Comparison of ENCODE assay signal across 1 cellular context in the genomic region with DNA sequence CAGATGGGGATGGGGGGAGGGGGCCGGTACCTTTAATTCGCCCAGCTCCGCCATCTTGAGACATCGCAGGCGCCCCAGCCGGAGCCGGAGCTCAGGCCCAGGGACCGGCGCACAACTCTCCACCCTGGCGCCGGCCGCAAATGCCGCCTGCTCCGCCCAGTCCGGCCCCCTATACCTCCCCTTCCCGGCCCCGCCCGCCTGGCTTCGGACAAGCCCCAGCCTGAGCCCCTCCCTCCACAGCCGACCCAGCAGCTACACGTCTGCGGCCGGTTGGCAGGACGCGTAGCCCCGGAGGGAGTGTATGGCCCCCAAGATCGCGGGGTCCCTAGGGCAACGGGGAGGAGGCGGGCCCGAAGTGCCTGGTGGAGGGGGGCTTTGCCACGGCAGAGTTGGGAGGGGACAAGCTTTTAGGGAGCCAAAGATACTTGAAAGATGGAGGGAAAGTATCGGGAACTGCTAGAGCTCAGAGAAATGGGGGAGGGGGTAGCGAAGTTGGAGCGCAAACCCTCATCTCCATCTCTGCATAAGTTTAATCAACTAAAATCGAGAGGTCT.
A peak's percentile ranks its signal among the peaks of the same experiment; 100 is the strongest.
TF ChIP-seq lines count a peak whose summit lies in the region.

TSS of gene PIAS3 (minus strand) at position 145 of the 554 bp plus-strand sequence. CDS start at position 54, 91 bp downstream.

TF ChIP-seq in K562, 482 proteins besides CTCF, POLR2A, EP300 and RAD21 (continued from another document and continues in another):
- TF ChIP-seq DMBX1 (CRISPR knock-in tag; IDR thresholded peaks at IDR 0.05; ENCODE audit: borderline replicate concordance) (no peak), MNT (conservative IDR thresholded peaks at IDR 0.05) (peak in 1 of 2 experiments; percentile 39; a peak in 3 of 4 replicates), ZNF133 (CRISPR knock-in tag; IDR thresholded peaks at IDR 0.05) (no peak), PREB (CRISPR knock-in tag; IDR thresholded peaks at IDR 0.05) (no peak), ZNF280B (CRISPR knock-in tag; IDR thresholded peaks at IDR 0.05) (no peak), YY1 (IDR thresholded peaks at IDR 0.05; ENCODE audit: borderline replicate concordance in 1 of 3, control insufficient read depth in 1 of 3, extremely low read depth in 1 of 3, insufficient read depth in 3 of 3, insufficient read length in 1 of 3, insufficient replicate concordance in 2 of 3, low read depth in 1 of 3, low read length in 2 of 3) (peak; percentile 71 to 97 (median 94)), MBD2 (IDR thresholded peaks at IDR 0.05; ENCODE audit: borderline replicate concordance, low read depth) (no peak), ATF7 (IDR thresholded peaks at IDR 0.05) (peak; percentile 44), SRSF9 (IDR thresholded peaks at IDR 0.05; ENCODE audit: borderline replicate concordance, low read depth, low read length) (no peak), ELF1 (tag; IDR thresholded peaks at IDR 0.05) (no peak), NFRKB (IDR thresholded peaks at IDR 0.05; ENCODE audit: low read depth) (0 out of 2 replicates have a peak, but pooled peaks have one; percentile 23), ZNF589 (CRISPR knock-in tag; IDR thresholded peaks at IDR 0.05; ENCODE audit: low read depth) (0 out of 2 replicates have a peak, but pooled peaks have one; percentile 39), PHF20 (IDR thresholded peaks at IDR 0.05; ENCODE audit: partially characterized antibody) (no peak), ARID1B (IDR thresholded peaks at IDR 0.05) (peak; percentile 26; the same call in 1 of the 2 replicates), CCNT2 (IDR thresholded peaks at IDR 0.05; ENCODE audit: borderline replicate concordance, extremely low read depth, insufficient read length, low read depth, low read length) (peak; percentile 88), ZNF740 (CRISPR knock-in tag; IDR thresholded peaks at IDR 0.05) (no peak), ZNF740 (tag; IDR thresholded peaks at IDR 0.05) (0 out of 4 replicates have a peak, but pooled peaks of 1 of the 2 experiments have one; percentile 38), NCOR1 (IDR thresholded peaks at IDR 0.05) (no peak), ZNF584 (CRISPR knock-in tag; IDR thresholded peaks at IDR 0.05; ENCODE audit: low read depth) (no peak), GTF2F1 (IDR thresholded peaks at IDR 0.05; ENCODE audit: low read depth, low read length) (no peak), FOXK2 (conservative IDR thresholded peaks at IDR 0.05 in 1 of 2, IDR thresholded peaks at IDR 0.05 in 1 of 2; ENCODE audit: low read depth in 2 of 2) (no peak), TFAP4 (CRISPR knock-in tag; IDR thresholded peaks at IDR 0.05; ENCODE audit: borderline replicate concordance) (peak; percentile 81; the same call in 1 of the 2 replicates), HCFC1 (IDR thresholded peaks at IDR 0.05; ENCODE audit: low read depth, low read length) (0 out of 2 replicates have a peak, but pooled peaks have one; percentile 31), ZNF282 (CRISPR knock-in tag; IDR thresholded peaks at IDR 0.05) (no peak), RREB1 (CRISPR knock-in tag; IDR thresholded peaks at IDR 0.05) (no peak), BCL6 (CRISPR knock-in tag; IDR thresholded peaks at IDR 0.05) (no peak), SMAD4 (CRISPR knock-in tag; conservative IDR thresholded peaks at IDR 0.05) (peak; percentile 62; the same call in 1 of the 2 replicates), NONO (IDR thresholded peaks at IDR 0.05; ENCODE audit: low read depth in 2 of 2, low read length in 1 of 2) (no peak), KHSRP (IDR thresholded peaks at IDR 0.05) (no peak), RBM17 (IDR thresholded peaks at IDR 0.05; ENCODE audit: borderline replicate concordance, low read depth, low read length) (no peak), GABPB2 (CRISPR knock-in tag; conservative IDR thresholded peaks at IDR 0.05) (no peak), WHSC1 (IDR thresholded peaks at IDR 0.05; ENCODE audit: low read length) (no peak), DNMT1 (IDR thresholded peaks at IDR 0.05) (no peak), PHF8 (IDR thresholded peaks at IDR 0.05; ENCODE audit: borderline replicate concordance, low read length) (peak; percentile 41; the same call in 1 of the 2 replicates), POLR2G (IDR thresholded peaks at IDR 0.05; ENCODE audit: low read depth, low read length) (peak; percentile 71), TBL1XR1 (IDR thresholded peaks at IDR 0.05; ENCODE audit: low read length in 2 of 2) (0 out of 4 replicates have a peak, but pooled peaks of 1 of the 2 experiments have one; percentile 35), TOE1 (IDR thresholded peaks at IDR 0.05; ENCODE audit: borderline replicate concordance) (peak; percentile 71), TOE1 (CRISPR knock-in tag; IDR thresholded peaks at IDR 0.05; ENCODE audit: borderline replicate concordance, low read depth) (no peak), SP1 (CRISPR knock-in tag; IDR thresholded peaks at IDR 0.05) (peak; percentile 86), USF2 (CRISPR knock-in tag; IDR thresholded peaks at IDR 0.05) (no peak), NR2C2 (CRISPR knock-in tag; IDR thresholded peaks at IDR 0.05) (0 out of 2 replicates have a peak, but pooled peaks have one; percentile 16), NR2C2 (tag; IDR thresholded peaks at IDR 0.05) (no peak), RBM14 (IDR thresholded peaks at IDR 0.05; ENCODE audit: borderline replicate concordance, insufficient read depth, low read depth, low read length) (no peak), JUND (IDR thresholded peaks at IDR 0.05; ENCODE audit: borderline replicate concordance, low read depth, low read length) (0 out of 2 replicates have a peak, but pooled peaks have one; percentile 21), JUND (tag; IDR thresholded peaks at IDR 0.05; ENCODE audit: borderline replicate concordance, low read depth, low read length) (no peak), HMGN3 (IDR thresholded peaks at IDR 0.05; ENCODE audit: borderline replicate concordance, extremely low read depth, insufficient read length, low read depth, low read length) (peak; percentile 72)
- TF ChIP-seq, protein P1, sequence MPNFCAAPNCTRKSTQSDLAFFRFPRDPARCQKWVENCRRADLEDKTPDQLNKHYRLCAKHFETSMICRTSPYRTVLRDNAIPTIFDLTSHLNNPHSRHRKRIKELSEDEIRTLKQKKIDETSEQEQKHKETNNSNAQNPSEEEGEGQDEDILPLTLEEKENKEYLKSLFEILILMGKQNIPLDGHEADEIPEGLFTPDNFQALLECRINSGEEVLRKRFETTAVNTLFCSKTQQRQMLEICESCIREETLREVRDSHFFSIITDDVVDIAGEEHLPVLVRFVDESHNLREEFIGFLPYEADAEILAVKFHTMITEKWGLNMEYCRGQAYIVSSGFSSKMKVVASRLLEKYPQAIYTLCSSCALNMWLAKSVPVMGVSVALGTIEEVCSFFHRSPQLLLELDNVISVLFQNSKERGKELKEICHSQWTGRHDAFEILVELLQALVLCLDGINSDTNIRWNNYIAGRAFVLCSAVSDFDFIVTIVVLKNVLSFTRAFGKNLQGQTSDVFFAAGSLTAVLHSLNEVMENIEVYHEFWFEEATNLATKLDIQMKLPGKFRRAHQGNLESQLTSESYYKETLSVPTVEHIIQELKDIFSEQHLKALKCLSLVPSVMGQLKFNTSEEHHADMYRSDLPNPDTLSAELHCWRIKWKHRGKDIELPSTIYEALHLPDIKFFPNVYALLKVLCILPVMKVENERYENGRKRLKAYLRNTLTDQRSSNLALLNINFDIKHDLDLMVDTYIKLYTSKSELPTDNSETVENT (CRISPR knock-in tag; IDR thresholded peaks at IDR 0.05), result 0 out of 2 replicates have a peak, but pooled peaks have one; percentile 18
- TF ChIP-seq, protein P2, sequence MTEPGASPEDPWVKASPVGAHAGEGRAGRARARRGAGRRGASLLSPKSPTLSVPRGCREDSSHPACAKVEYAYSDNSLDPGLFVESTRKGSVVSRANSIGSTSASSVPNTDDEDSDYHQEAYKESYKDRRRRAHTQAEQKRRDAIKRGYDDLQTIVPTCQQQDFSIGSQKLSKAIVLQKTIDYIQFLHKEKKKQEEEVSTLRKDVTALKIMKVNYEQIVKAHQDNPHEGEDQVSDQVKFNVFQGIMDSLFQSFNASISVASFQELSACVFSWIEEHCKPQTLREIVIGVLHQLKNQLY (CRISPR knock-in tag; conservative IDR thresholded peaks at IDR 0.05), result no peak
